20 cellular contexts compared by ENCODE assay signal in the genomic region with DNA sequence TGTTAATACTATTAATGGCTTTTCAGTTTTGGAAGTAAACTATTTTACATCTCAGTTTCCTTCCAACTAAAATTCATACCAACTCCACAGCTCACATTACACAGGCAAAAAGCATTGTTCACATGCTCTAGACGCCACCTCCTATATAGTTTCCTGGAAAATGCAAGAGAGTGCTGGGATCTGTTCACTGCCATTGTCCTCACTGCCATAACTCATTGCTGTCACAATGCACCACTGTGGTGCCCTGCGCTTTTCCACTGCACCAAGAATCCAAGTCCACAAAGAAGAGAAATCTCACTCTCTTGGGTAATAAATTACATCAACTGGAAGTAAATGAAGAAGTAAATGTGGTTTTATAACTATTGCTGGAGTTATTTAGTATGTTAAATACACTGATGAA.
DNase-seq lines count a peak whose midpoint lies in the region; ATAC-seq, FAIRE-seq and TF ChIP-seq lines count a peak whose summit lies in the region.
"Had no signal": no experiment of that assay in that cellular context is flagged by ENCODE, and none has a peak within 500 bp of the region (broad histone marks: within the 10 kb centered on the region; RNA-seq: fewer than 3 reads in every experiment).

No MANE protein-coding gene starts in this region.

- POLR2A ChIA-PET in HepG2 (lab: Yijun Ruan, JAX) = no interaction called here
- POLR2A ChIA-PET in K562 (lab: Yijun Ruan, JAX) = no interaction called here
- POLR2A ChIA-PET in PC-3 (lab: Charles Lee; ENCODE audit: unreplicated experiment) = no interaction called here

- H3K27me3 ChIP-seq in HepG2 (ENCODE audit: control insufficient read depth in 1 of 2, insufficient read depth in 2 of 2, low read length in 2 of 2) = no peaks in the 10 kb centered on the region
- H3K27me3 ChIP-seq in right lobe of liver = no peaks in the 10 kb centered on the region
- H3K27me3 ChIP-seq in K562 (ENCODE audit: control insufficient read depth in 2 of 2, insufficient read depth in 2 of 2, low read length in 2 of 2) = no peaks in the 10 kb centered on the region
- no peaks in the 10 kb centered on the region for H3K27me3 ChIP-seq in PC-3 (ENCODE audit: low read length)

- H3K4me1 ChIP-seq in HepG2 (ENCODE audit: insufficient read depth, low read length) = no peaks in the 10 kb centered on the region
- H3K4me1 ChIP-seq in right lobe of liver = no peaks in the 10 kb centered on the region
- H3K4me1 ChIP-seq in K562 (replicated peaks in 1 of 2; ENCODE audit: control insufficient read depth in 2 of 2, insufficient read depth in 2 of 2, low read length in 2 of 2) = no peaks in the 10 kb centered on the region; a peak in 2 of 5 replicates
- no peaks in the 10 kb centered on the region for H3K4me1 ChIP-seq in PC-3 (ENCODE audit: insufficient read depth, low read length)

- no peaks in the 10 kb centered on the region for H3K9me3 ChIP-seq in HepG2 (ENCODE audit: low read length)
- H3K9me3 ChIP-seq in right lobe of liver = no peaks in the 10 kb centered on the region
- no peaks in the 10 kb centered on the region for H3K9me3 ChIP-seq in K562 (replicated peaks; ENCODE audit: control insufficient read depth, insufficient read depth, low read depth, low read length)
- H3K9me3 ChIP-seq in PC-3 (ENCODE audit: low read length) = no peaks in the 10 kb centered on the region

- DNase-seq in HepG2 (ENCODE audit: low spot score) = no peak
- no peak for DNase-seq in right lobe of liver
- peak in 1 of 4 experiments; percentile 11 for DNase-seq in K562 (ENCODE audit: extremely low read depth in 1 of 4, low spot score in 3 of 4)
- DNase-seq in neural crest cell (ENCODE audit: low read depth, low spot score) = peak; percentile 2
- no peak for DNase-seq in PC-3
- DNase-seq in GOT3 (lab: John Stamatoyannopoulos, UW) = no peak
- DNase-seq: C1 segment of cervical spinal cord; CD4-positive, alpha-beta T cell; DMS153; DMS79 treated with DMSO at 0.1 percent for 48 hours; EL; H9; HFFc6 had no signal

- no peak overlapping the region for H3K4me3 Mint-ChIP-seq in neural crest cell
- H3K4me3 Mint-ChIP-seq: B cell; CD4-positive, alpha-beta T cell; GM23338; H9; HFFc6; IgD-negative memory B cell had no signal

- H3K27ac ChIP-seq in HepG2 (ENCODE audit: extremely low read length, insufficient read depth, low read length) = no peak overlapping the region
- no peak overlapping the region for H3K27ac ChIP-seq in right lobe of liver
- no peak overlapping the region for H3K27ac ChIP-seq in K562 (ENCODE audit: extremely low read depth, low read depth, low read length)
- H3K27ac ChIP-seq in PC-3 (ENCODE audit: low read length) = no peak overlapping the region

- H3K27me3 Mint-ChIP-seq in neural crest cell (ENCODE audit: low read depth) = no peaks in the 10 kb centered on the region
- H3K27me3 Mint-ChIP-seq: B cell; CD4-positive, alpha-beta T cell; IgD-negative memory B cell had no signal

- H3F3A ChIP-seq in PC-3 (ENCODE audit: low read length, unreplicated experiment) = no peaks in the 10 kb centered on the region

- no peaks in the 10 kb centered on the region for H3K9me3 Mint-ChIP-seq in neural crest cell
- H3K9me3 Mint-ChIP-seq: GM23338, H9, IgD-negative memory B cell had no signal

- TF ChIP-seq EP300 in HepG2 (IDR thresholded peaks at IDR 0.05; ENCODE audit: low read depth in 2 of 2, low read length in 2 of 2) = no peak
- TF ChIP-seq EP300 in HepG2 (CRISPR knock-in tag; IDR thresholded peaks at IDR 0.05; ENCODE audit: borderline replicate concordance) = no peak
- TF ChIP-seq EP300 in K562 (IDR thresholded peaks at IDR 0.05; ENCODE audit: low read length) = no peak

- no peak for FAIRE-seq in HepG2 (lab: Jason Lieb, UNC)
- no peak for FAIRE-seq in K562 (lab: Jason Lieb, UNC)
- FAIRE-seq: G401.6, GM12891 had no signal

- TF ChIP-seq CTCF in HepG2 (CRISPR knock-in tag; IDR thresholded peaks at IDR 0.05) (no peak), right lobe of liver (IDR thresholded peaks at IDR 0.05) (no peak), K562 (IDR thresholded peaks at IDR 0.05 in 2 of 3, conservative IDR thresholded peaks at IDR 0.05 in 1 of 3; ENCODE audit: insufficient read depth in 2 of 3, low read depth in 1 of 3, low read length in 3 of 3) (no peak), neural crest cell (conservative IDR thresholded peaks at IDR 0.05) (no peak), PC-3 (conservative IDR thresholded peaks at IDR 0.05; ENCODE audit: low read depth, low read length) (no peak)

- H3K9me2 ChIP-seq in PC-3 (replicated peaks; ENCODE audit: low read length) = no peaks in the 10 kb centered on the region

- WGBS in HepG2 (ENCODE audit: low lambda C conversion rate) = 3% methylated on average over 2 of the region's 2 CpGs
- 37% methylated on average over 2 of the region's 2 CpGs for WGBS in right lobe of liver (ENCODE audit: insufficient coverage, low coverage, low lambda C conversion rate, missing lambda C conversion rate)
- 6% methylated on average over 2 of the region's 2 CpGs for whole genome bisulfite sequencing in K562 (ENCODE audit: insufficient coverage, low coverage, missing lambda C conversion rate)

- no peak for ATAC-seq in HepG2
- ATAC-seq in right lobe of liver = no peak
- peak; percentile 59; the same call in 2 of the 3 replicates for ATAC-seq in K562
- ATAC-seq in HG03039 (IDR thresholded peaks at IDR 0.05; ENCODE audit: unreplicated experiment) = no peak
- ATAC-seq in PC-3 = no peak
- ATAC-seq in HG03439 (IDR thresholded peaks at IDR 0.05; ENCODE audit: unreplicated experiment) = no peak
- ATAC-seq: GM23338 had no signal

- H3K9ac ChIP-seq in HepG2 (ENCODE audit: insufficient read depth, low read depth, low read length) (no peak overlapping the region), K562 (ENCODE audit: insufficient read depth in 1 of 2, low read depth in 2 of 2, low read length in 2 of 2) (no peak overlapping the region), PC-3 (ENCODE audit: low read length) (no peak overlapping the region)

- H3K79me2 ChIP-seq in HepG2 (ENCODE audit: insufficient read depth, low read length) = no peaks in the 10 kb centered on the region
- H3K79me2 ChIP-seq in K562 (ENCODE audit: control insufficient read depth, insufficient read depth, low read length) = no peaks in the 10 kb centered on the region
- H3K79me2 ChIP-seq in PC-3 (ENCODE audit: low read length) = no peaks in the 10 kb centered on the region

- intact Hi-C loops in HepG2 (cut with micrococcal nuclease; ENCODE audit: unreplicated experiment) (no loop called here), right lobe of liver (cut with DNase I) (no loop called here), K562 (cut with micrococcal nuclease) (no loop called here), PC-3 (cut with micrococcal nuclease) (no loop called here)

- H3K27ac Mint-ChIP-seq in neural crest cell (ENCODE audit: unreplicated experiment) = no peak overlapping the region
- H3K27ac Mint-ChIP-seq: B cell; CD4-positive, alpha-beta T cell; GM23338; H9; HFFc6; IgD-negative memory B cell had no signal

- TF ChIP-seq RAD21 in HepG2 (CRISPR knock-in tag; IDR thresholded peaks at IDR 0.05) (no peak), K562 (CRISPR knock-in tag; conservative IDR thresholded peaks at IDR 0.05 in 1 of 2, IDR thresholded peaks at IDR 0.05 in 1 of 2) (no peak)

- CTCF ChIA-PET in HepG2 (lab: Yijun Ruan, JAX; ENCODE audit: low intra/inter-chr PET ratio, low total read pairs) (no interaction called here), K562 (lab: Yijun Ruan, JAX; ENCODE audit: low intra/inter-chr PET ratio) (no interaction called here), PC-3 (lab: Charles Lee) (no interaction called here)

- H4K20me1 ChIP-seq in HepG2 (ENCODE audit: insufficient read depth, low read length) (no peaks in the 10 kb centered on the region), K562 (replicated peaks; ENCODE audit: control insufficient read depth, insufficient read depth, low read length) (no peaks in the 10 kb centered on the region), PC-3 (ENCODE audit: low read length) (no peaks in the 10 kb centered on the region)

- H3K4me1 Mint-ChIP-seq in neural crest cell = peaks cover 14% of the 10 kb centered on the region
- H3K4me1 Mint-ChIP-seq: B cell, GM23338, H9, IgD-negative memory B cell had no signal

- BruUV-seq in HepG2 (replicated peaks; lab: Mats Ljungman, UMichigan) (no TSS peak), K562 (replicated peaks; lab: Mats Ljungman, UMichigan) (no TSS peak), PC-3 (replicated peaks; lab: Mats Ljungman, UMichigan) (no TSS peak)

- no peaks in the 10 kb centered on the region for H3K36me3 Mint-ChIP-seq in neural crest cell (ENCODE audit: low read depth)
- H3K36me3 Mint-ChIP-seq: IgD-negative memory B cell had no signal

- H2AFZ ChIP-seq in HepG2 (ENCODE audit: low read length) = peak overlapping the region; percentile 6
- H2AFZ ChIP-seq in K562 (ENCODE audit: low read depth, low read length) = 0 out of 2 replicates have a peak overlapping the region, but pooled peaks have one; percentile 13
- no peak overlapping the region for H2AFZ ChIP-seq in PC-3 (ENCODE audit: low read length)
- H2AFZ ChIP-seq: GM23338 had no signal

- in situ Hi-C loops in HepG2 (cut with HindIII; ENCODE audit: extremely low pct_ligation_motif_present, low pct_unique_long_range_greater_than_20kb) = no loop called here
- in situ Hi-C loops in K562 (cut with MboI) = no loop called here

- no peak overlapping the region for H3K4me3 ChIP-seq in HepG2 (replicated peaks in 1 of 3; ENCODE audit: insufficient read depth in 1 of 3, low read depth in 2 of 3, low read length in 3 of 3)
- H3K4me3 ChIP-seq in right lobe of liver = no peak overlapping the region
- H3K4me3 ChIP-seq in K562 = no peak overlapping the region
- H3K4me3 ChIP-seq in PC-3 (ENCODE audit: low read length) = no peak overlapping the region
- H3K4me3 ChIP-seq: GM23338 had no signal

- H3K36me3 ChIP-seq in HepG2 (replicated peaks in 1 of 2; ENCODE audit: control insufficient read depth in 1 of 2, insufficient read depth in 2 of 2, low read length in 2 of 2) (no peaks in the 10 kb centered on the region), right lobe of liver (no peaks in the 10 kb centered on the region), K562 (ENCODE audit: control insufficient read depth, insufficient read depth, low read length) (no peaks in the 10 kb centered on the region), PC-3 (ENCODE audit: low read depth, low read length) (no peaks in the 10 kb centered on the region)

- no peaks in the 10 kb centered on the region for H3K9me1 ChIP-seq in K562 (ENCODE audit: control insufficient read depth, insufficient read depth, low read length)

- no peak for TF ChIP-seq POLR2A in HepG2 (IDR thresholded peaks at IDR 0.05; ENCODE audit: insufficient read depth in 1 of 2, low read depth in 2 of 2, low read length in 2 of 2)
- TF ChIP-seq POLR2A in right lobe of liver (IDR thresholded peaks at IDR 0.05) = no peak
- TF ChIP-seq POLR2A in K562 (conservative IDR thresholded peaks at IDR 0.05) = no peak

- H3K4me2 ChIP-seq in HepG2 (ENCODE audit: low read depth, low read length) (no peak overlapping the region), K562 (ENCODE audit: insufficient read depth, low read length) (no peak overlapping the region), PC-3 (ENCODE audit: low read length) (no peak overlapping the region)
- H3K4me2 ChIP-seq: GM23338 had no signal

TF ChIP-seq in K562, 482 proteins besides CTCF, POLR2A, EP300 and RAD21 (continues in another document):
- no peak for TF ChIP-seq PML (IDR thresholded peaks at IDR 0.05; ENCODE audit: low read length)
- TF ChIP-seq FIP1L1 (IDR thresholded peaks at IDR 0.05; ENCODE audit: low read depth, low read length, poor library complexity, severe bottlenecking) = no peak
- TF ChIP-seq MEIS2 (IDR thresholded peaks at IDR 0.05; ENCODE audit: partially characterized antibody) = peak; percentile 77
